In genomic region chr9:37839491-37840461, GRCh38 we compare ENCODE assay signal across 1 cellular context.
TF ChIP-seq lines count a peak whose summit lies in the region.

No MANE protein-coding gene starts in this region.

TF ChIP-seq in K562, 482 proteins besides CTCF, POLR2A, EP300 and RAD21 (continues in another document):
- TF ChIP-seq BCLAF1 (IDR thresholded peaks at IDR 0.05; ENCODE audit: borderline replicate concordance in 1 of 2, control insufficient read depth in 1 of 2, low read depth in 2 of 2, low read length in 1 of 2) (no peak), ARNT (IDR thresholded peaks at IDR 0.05) (no peak), ZNF174 (CRISPR knock-in tag; IDR thresholded peaks at IDR 0.05) (no peak), NCOA1 (IDR thresholded peaks at IDR 0.05; ENCODE audit: low read depth) (no peak), PBX2 (CRISPR knock-in tag; IDR thresholded peaks at IDR 0.05; ENCODE audit: low read depth) (no peak), PBX2 (tag; conservative IDR thresholded peaks at IDR 0.05; ENCODE audit: low read depth) (peak; percentile 59), RHOXF2B (CRISPR knock-in tag; conservative IDR thresholded peaks at IDR 0.05) (no peak), ZNF436 (CRISPR knock-in tag; IDR thresholded peaks at IDR 0.05) (no peak), TFE3 (CRISPR knock-in tag; IDR thresholded peaks at IDR 0.05) (no peak), FOXK2 (conservative IDR thresholded peaks at IDR 0.05 in 1 of 2, IDR thresholded peaks at IDR 0.05 in 1 of 2; ENCODE audit: low read depth in 2 of 2) (peak in 1 of 2 experiments; percentile 44; a peak in 1 of 4 replicates), HNRNPH1 (optimal IDR thresholded peaks at IDR 0.05; ENCODE audit: low read depth, low read length) (no peak), ZNF239 (CRISPR knock-in tag; IDR thresholded peaks at IDR 0.05) (no peak), RBBP5 (IDR thresholded peaks at IDR 0.05; ENCODE audit: borderline replicate concordance, insufficient read depth, low read length, poor library complexity, severe bottlenecking) (peak; percentile 10), GATA2 (CRISPR knock-in tag; IDR thresholded peaks at IDR 0.05) (0 out of 2 replicates have a peak, but pooled peaks have one; percentile 28), YY1 (IDR thresholded peaks at IDR 0.05; ENCODE audit: borderline replicate concordance in 1 of 3, control insufficient read depth in 1 of 3, extremely low read depth in 1 of 3, insufficient read depth in 3 of 3, insufficient read length in 1 of 3, insufficient replicate concordance in 2 of 3, low read depth in 1 of 3, low read length in 2 of 3) (peak in 1 of 3 experiments; percentile 81), ZNF592 (IDR thresholded peaks at IDR 0.05) (peak; percentile 79), ZNF140 (CRISPR knock-in tag; IDR thresholded peaks at IDR 0.05) (no peak), FIP1L1 (IDR thresholded peaks at IDR 0.05; ENCODE audit: low read depth, low read length, poor library complexity, severe bottlenecking) (no peak), NFE2 (IDR thresholded peaks at IDR 0.05; ENCODE audit: low read depth) (no peak), TFAP4 (CRISPR knock-in tag; IDR thresholded peaks at IDR 0.05; ENCODE audit: borderline replicate concordance) (no peak), NFIX (CRISPR knock-in tag; IDR thresholded peaks at IDR 0.05; ENCODE audit: low read depth) (no peak), FOS (IDR thresholded peaks at IDR 0.05; ENCODE audit: extremely low read depth, insufficient read length) (no peak), ZNF764 (CRISPR knock-in tag; IDR thresholded peaks at IDR 0.05; ENCODE audit: low read depth) (no peak), ZZZ3 (IDR thresholded peaks at IDR 0.05) (no peak), NCOA6 (IDR thresholded peaks at IDR 0.05) (0 out of 2 replicates have a peak, but pooled peaks have one; percentile 21), TCFL5 (CRISPR knock-in tag; conservative IDR thresholded peaks at IDR 0.05) (no peak), GMEB1 (CRISPR knock-in tag; IDR thresholded peaks at IDR 0.05) (0 out of 2 replicates have a peak, but pooled peaks have one; percentile 23), TAL1 (IDR thresholded peaks at IDR 0.05) (peak; percentile 63), ZNF785 (CRISPR knock-in tag; IDR thresholded peaks at IDR 0.05) (no peak), ZNF512 (tag; IDR thresholded peaks at IDR 0.05) (no peak), ZNF644 (tag; IDR thresholded peaks at IDR 0.05; ENCODE audit: low read depth) (peak; percentile 20; the same call in 1 of the 2 replicates), MAFF (IDR thresholded peaks at IDR 0.05; ENCODE audit: low read length) (no peak), CEBPB (tag; IDR thresholded peaks at IDR 0.05) (peak; percentile 34; the same call in 1 of the 2 replicates), CEBPG (CRISPR knock-in tag; IDR thresholded peaks at IDR 0.05) (no peak), CEBPG (tag; conservative IDR thresholded peaks at IDR 0.05 in 1 of 2, IDR thresholded peaks at IDR 0.05 in 1 of 2) (peak; percentile 73 to 79), ESRRA (IDR thresholded peaks at IDR 0.05; ENCODE audit: borderline replicate concordance, low read depth) (no peak), GATAD2B (IDR thresholded peaks at IDR 0.05; ENCODE audit: borderline replicate concordance) (peak; percentile 63; the same call in 1 of the 2 replicates), ILK (tag; IDR thresholded peaks at IDR 0.05; ENCODE audit: borderline replicate concordance, low read depth) (no peak), PKNOX1 (IDR thresholded peaks at IDR 0.05) (no peak), MXD1 (CRISPR knock-in tag; IDR thresholded peaks at IDR 0.05; ENCODE audit: borderline replicate concordance, poor library complexity, severe bottlenecking) (no peak), IRF2 (CRISPR knock-in tag; IDR thresholded peaks at IDR 0.05) (no peak), NUFIP1 (IDR thresholded peaks at IDR 0.05; ENCODE audit: partially characterized antibody) (no peak), VEZF1 (CRISPR knock-in tag; IDR thresholded peaks at IDR 0.05) (peak; percentile 36; the same call in 1 of the 2 replicates)
